12 cellular contexts compared by ENCODE assay signal in genomic region chr5:37043693-37044092, GRCh38.
A peak's percentile ranks its signal among the peaks of the same experiment; 100 is the strongest.
DNase-seq lines count a peak whose midpoint lies in the region; TF ChIP-seq lines count a peak whose summit lies in the region.
"Had no signal": no experiment of that assay in that cellular context is flagged by ENCODE, and none has a peak within 500 bp of the region (broad histone marks: within the 10 kb centered on the region; RNA-seq: fewer than 3 reads in every experiment).

No MANE protein-coding gene starts in this region.

- POLR2A ChIA-PET in A673 (lab: Charles Lee; ENCODE audit: low non-redundant PET) = no interaction called here

- H3K36me3 ChIP-seq in A673 (ENCODE audit: insufficient read depth, low read length, poor library complexity, severe bottlenecking) = peaks cover 50% of the 10 kb centered on the region
- peaks cover 62 to 82% (median 64%) of the 10 kb centered on the region in 3 donors for H3K36me3 ChIP-seq in tibial artery

- CTCF ChIA-PET in A673 (lab: Charles Lee) = no interaction called here

- TF ChIP-seq CTCF in A673 (conservative IDR thresholded peaks at IDR 0.05; ENCODE audit: low read depth, low read length) = peak; percentile 31; the same call in 1 of the 2 replicates
- TF ChIP-seq CTCF in GM12864 (IDR thresholded peaks at IDR 0.05; ENCODE audit: low read depth, low read length, missing control alignments) = peak; percentile 37
- TF ChIP-seq CTCF in tibial artery (IDR thresholded peaks at IDR 0.05) = no peak

- H3K4me3 ChIP-seq in A673 (ENCODE audit: low read depth, low read length, poor library complexity, severe bottlenecking) (no peak overlapping the region), GM12864 (ENCODE audit: low read depth, low read length) (no peak overlapping the region), tibial artery (no peak overlapping the region)
- H3K4me3 ChIP-seq: tibial nerve had no signal

- no peaks in the 10 kb centered on the region for H3K9me3 ChIP-seq in A673 (ENCODE audit: low read depth, low read length, poor library complexity, severe bottlenecking)
- no peaks in the 10 kb centered on the region for H3K9me3 ChIP-seq in tibial artery
- H3K9me3 ChIP-seq: Caco-2, tibial nerve had no signal

- BruUV-seq in A673 (replicated peaks; lab: Mats Ljungman, UMichigan) = no TSS peak

- DNase-seq in A673 (ENCODE audit: low spot score) (peak; percentile 28), GM12864 (ENCODE audit: low read depth) (no peak), OCI-M1 (lab: John Stamatoyannopoulos, UW) (peak; percentile 16), head of caudate nucleus (peak in 29 of 42 donors; percentile 12 to 81 (median 50)), NCI-H446 treated with DMSO at 0.1 percent for 48 hours (lab: John Stamatoyannopoulos, UW) (no peak), tibial artery (no peak), SKM-1 treated with dmso at 0.1 percent for 144 hours (lab: John Stamatoyannopoulos, UW; ENCODE audit: unreplicated experiment) (no peak), GM19238 (ENCODE audit: insufficient read length, low spot score) (no peak)
- DNase-seq: activated effector memory CD4-positive, alpha-beta T cell treated with anti-CD3 and anti-CD28 coated beads, Interleukin-2, amount 50 U/mL, for 16 hours; effector CD4-positive, alpha-beta T cell had no signal

- H3K4me1 ChIP-seq in A673 (ENCODE audit: insufficient read depth, low read length, poor library complexity, severe bottlenecking) = no peaks in the 10 kb centered on the region
- H3K4me1 ChIP-seq in tibial artery = no peaks in the 10 kb centered on the region
- H3K4me1 ChIP-seq: Caco-2 had no signal

- intact Hi-C loops in A673 (cut with micrococcal nuclease; ENCODE audit: unreplicated experiment) = no loop called here
- intact Hi-C loops in head of caudate nucleus (cut with DNase I) = no loop called here
- intact Hi-C loops in tibial artery (cut with DNase I; ENCODE audit: low total_unique reads) = loop anchor here (10.0 kb wide), 1 partner anchor 151 kb away; no protein-coding TSS in a partner anchor

- H3K27me3 ChIP-seq in A673 (replicated peaks; ENCODE audit: insufficient read depth, low read depth, low read length, poor library complexity) = no peaks in the 10 kb centered on the region
- no peaks in the 10 kb centered on the region for H3K27me3 ChIP-seq in tibial artery
- H3K27me3 ChIP-seq: tibial nerve had no signal

- no peak overlapping the region for H3K27ac ChIP-seq in A673 (ENCODE audit: low read depth, low read length, poor library complexity, severe bottlenecking)
- no peak overlapping the region for H3K27ac ChIP-seq in tibial artery
- H3K27ac ChIP-seq: tibial nerve had no signal

Comparison
In these comparisons a context has a peak if more than half of its experiments do, and no peak if none do; other contexts are left out.
1. DNase-seq: peak in A673 (single experiment), OCI-M1 (single experiment) and head of caudate nucleus (29 of 42); none in GM12864 (single experiment), NCI-H446 treated with DMSO at 0.1 percent for 48 hours (single experiment), tibial artery (0 of 2), SKM-1 treated with dmso at 0.1 percent for 144 hours (single experiment) and GM19238 (single experiment).
2. CTCF ChIP-seq: peak in A673 (single experiment) and GM12864 (single experiment); none in tibial artery (0 of 2).